In genomic region chr6:33080127-33081089, GRCh38 we compare ENCODE assay signal across 8 cellular contexts. TPM values are rescaled to one million over a fixed set of nuclear protein-coding genes. Genes with fewer than 3 reads are reported as not detected.
DNase-seq lines count a peak whose midpoint lies in the region; ATAC-seq, FAIRE-seq and TF ChIP-seq lines count a peak whose summit lies in the region.

No MANE protein-coding gene starts in this region.

- in situ Hi-C loops in GM13977 (cut with MboI; ENCODE audit: low pct_unique_long_range_greater_than_20kb, low sequenced_read_pairs, unreplicated experiment), result no loop called here

- ATAC-seq in activated CD8-positive, alpha-beta memory T cell treated with anti-CD3 and anti-CD28 coated beads, Interleukin-2, amount 10 ng/mL, durations not matched to agents 7 days and 5 days, result no peak

- TF ChIP-seq CTCF in choroid plexus epithelial cell (conservative IDR thresholded peaks at IDR 0.05; ENCODE audit: low read depth, low read length) (no peak), spleen (IDR thresholded peaks at IDR 0.05 in 8 of 11, conservative IDR thresholded peaks at IDR 0.05 in 3 of 11) (no peak), GM13977 (IDR thresholded peaks at IDR 0.05; ENCODE audit: extremely low read depth, insufficient read depth, missing control alignments) (no peak)

- H3K36me3 ChIP-seq in spleen, result peaks cover 4 to 66% (median 25%) of the 10 kb centered on the region in 6 donors

- CTCF ChIA-PET in activated CD8-positive, alpha-beta memory T cell treated with anti-CD3 and anti-CD28 coated beads, Interleukin-2, amount 10 ng/mL, durations not matched to agents 7 days and 5 days (lab: Charles Lee), result interaction anchor here (1.1 to 2.8 kb wide), 3 partner anchors 10 to 168 kb away, joined by 4 to 14 read pairs (median 4); no protein-coding TSS in a partner anchor

- TF ChIP-seq POLR2A in spleen (IDR thresholded peaks at IDR 0.05), result peak in 1 of 3 donors; percentile 34

- H3K36me3 Mint-ChIP-seq in activated CD8-positive, alpha-beta memory T cell treated with anti-CD3 and anti-CD28 coated beads, Interleukin-2, amount 10 ng/mL, durations not matched to agents 7 days and 5 days, result peaks cover 40% of the 10 kb centered on the region

- no peak for DNase-seq in activated CD8-positive, alpha-beta memory T cell treated with anti-CD3 and anti-CD28 coated beads, Interleukin-2, amount 10 ng/mL, durations not matched to agents 7 days and 5 days
- no peak for DNase-seq in activated CD8-positive, alpha-beta memory T cell treated with anti-CD3 and anti-CD28 coated beads, Interleukin-2, amount 50 U/mL, for 4 hours
- peak; percentile 71 for DNase-seq in choroid plexus epithelial cell (ENCODE audit: low read depth)
- peak; percentile 37 for DNase-seq in kidney glomerular epithelial cell (lab: John Stamatoyannopoulos, UW)
- peak; percentile 83 for DNase-seq in spleen
- no peak for DNase-seq in urothelium cell line (ENCODE audit: low spot score)
- no peak for DNase-seq in SW480 (ENCODE audit: low spot score)
- DNase-seq in GM13977 (ENCODE audit: low spot score), result no peak

- peaks cover 45% of the 10 kb centered on the region for H3K4me1 Mint-ChIP-seq in activated CD8-positive, alpha-beta memory T cell treated with anti-CD3 and anti-CD28 coated beads, Interleukin-2, amount 10 ng/mL, durations not matched to agents 7 days and 5 days

- WGBS in spleen, 5 donors, result 33 to 70% (median 51%) methylated on average over 47 to 49 of the region's 49 CpGs

- H3K9me3 ChIP-seq in spleen, result no peaks in the 10 kb centered on the region

- H3K4me1 ChIP-seq in spleen, result peaks cover 9 to 92% (median 58%) of the 10 kb centered on the region in 6 donors

- no peaks in the 10 kb centered on the region for H3K9me3 Mint-ChIP-seq in activated CD8-positive, alpha-beta memory T cell treated with anti-CD3 and anti-CD28 coated beads, Interleukin-2, amount 10 ng/mL, durations not matched to agents 7 days and 5 days (ENCODE audit: low read depth)

- H3K27me3 ChIP-seq in spleen (replicated peaks in 1 of 7), result no peaks in the 10 kb centered on the region

- H3K27me3 Mint-ChIP-seq in activated CD8-positive, alpha-beta memory T cell treated with anti-CD3 and anti-CD28 coated beads, Interleukin-2, amount 10 ng/mL, durations not matched to agents 7 days and 5 days, result no peaks in the 10 kb centered on the region

- no peak for FAIRE-seq in urothelium cell line (lab: Jason Lieb, UNC)

- peak overlapping the region; percentile 25 for H3K27ac Mint-ChIP-seq in activated CD8-positive, alpha-beta memory T cell treated with anti-CD3 and anti-CD28 coated beads, Interleukin-2, amount 10 ng/mL, durations not matched to agents 7 days and 5 days

- peak overlapping the region; percentile 42 for H3K4me3 Mint-ChIP-seq in activated CD8-positive, alpha-beta memory T cell treated with anti-CD3 and anti-CD28 coated beads, Interleukin-2, amount 10 ng/mL, durations not matched to agents 7 days and 5 days

- intact Hi-C loops in spleen (cut with DNase I; ENCODE audit: low total_unique reads), result no loop called here

- peak overlapping the region; percentile 15 to 97 (median 90) for H3K27ac ChIP-seq in spleen

- H3K4me3 ChIP-seq in choroid plexus epithelial cell (ENCODE audit: low read depth, low read length) (peak overlapping the region; percentile 47), spleen (peak overlapping the region in 7 of 8 donors; percentile 0 to 78 (median 28))

RNA-seq across cellular contexts. Expression of gene HLA-DPB1, which starts 4.6 kb away (rescaled TPM):
- total RNA-seq in activated CD8-positive, alpha-beta memory T cell treated with anti-CD3 and anti-CD28 coated beads, Interleukin-2, amount 10 ng/mL, durations not matched to agents 7 days and 5 days, result 100 to 1,000 TPM; 113 to 150 TPM
- 100 to 1,000 TPM; 209 to 647 (median 414) TPM for total RNA-seq in spleen
- 100 to 1,000 TPM; 543 to 817 (median 574) TPM for polyA plus RNA-seq in spleen

RNA-seq across cellular contexts. Expression of gene HLA-DPA1, which starts 7.0 kb away (rescaled TPM):
- 100 to 1,000 TPM; 276 to 299 TPM for total RNA-seq in activated CD8-positive, alpha-beta memory T cell treated with anti-CD3 and anti-CD28 coated beads, Interleukin-2, amount 10 ng/mL, durations not matched to agents 7 days and 5 days
- total RNA-seq in spleen, result 100 to 1,000 TPM; 253 to 621 (median 517) TPM
- polyA plus RNA-seq in spleen, result 100 to 1,000 TPM; 346 to 466 (median 352) TPM

Comparison
In these comparisons a context has a peak if more than half of its experiments do, and no peak if none do; other contexts are left out.
1. DNase-seq: peak in choroid plexus epithelial cell (single experiment), kidney glomerular epithelial cell (single experiment) and spleen (single experiment); none in activated CD8-positive, alpha-beta memory T cell treated with anti-CD3 and anti-CD28 coated beads, Interleukin-2, amount 10 ng/mL, durations not matched to agents 7 days and 5 days (single experiment), activated CD8-positive, alpha-beta memory T cell treated with anti-CD3 and anti-CD28 coated beads, Interleukin-2, amount 50 U/mL, for 4 hours (single experiment), urothelium cell line (single experiment), SW480 (single experiment) and GM13977 (single experiment).